In genomic region chr19:46602392-46603194, GRCh38 we compare ENCODE assay signal across 1 cellular context.
TF ChIP-seq lines count a peak whose summit lies in the region.

No MANE protein-coding gene starts in this region.

TF ChIP-seq in H1, 55 proteins besides CTCF, POLR2A, EP300 and RAD21:
- no peak for TF ChIP-seq ZNF274 (IDR thresholded peaks at IDR 0.05; ENCODE audit: borderline replicate concordance, extremely low read depth, low read length)
- TF ChIP-seq CREB1 (IDR thresholded peaks at IDR 0.05) = no peak
- no peak for TF ChIP-seq ASH2L (IDR thresholded peaks at IDR 0.05; ENCODE audit: low read length)
- no peak for TF ChIP-seq JUND (IDR thresholded peaks at IDR 0.05; ENCODE audit: low read length)
- no peak for TF ChIP-seq SAP30 (IDR thresholded peaks at IDR 0.05; ENCODE audit: insufficient read depth, insufficient replicate concordance, low read length)
- TF ChIP-seq MAFK (IDR thresholded peaks at IDR 0.05; ENCODE audit: low read depth, low read length) = no peak
- no peak for TF ChIP-seq BRCA1 (IDR thresholded peaks at IDR 0.05; ENCODE audit: low read depth, low read length)
